ENCODE assay signal across 26 cellular contexts in the genomic region with DNA sequence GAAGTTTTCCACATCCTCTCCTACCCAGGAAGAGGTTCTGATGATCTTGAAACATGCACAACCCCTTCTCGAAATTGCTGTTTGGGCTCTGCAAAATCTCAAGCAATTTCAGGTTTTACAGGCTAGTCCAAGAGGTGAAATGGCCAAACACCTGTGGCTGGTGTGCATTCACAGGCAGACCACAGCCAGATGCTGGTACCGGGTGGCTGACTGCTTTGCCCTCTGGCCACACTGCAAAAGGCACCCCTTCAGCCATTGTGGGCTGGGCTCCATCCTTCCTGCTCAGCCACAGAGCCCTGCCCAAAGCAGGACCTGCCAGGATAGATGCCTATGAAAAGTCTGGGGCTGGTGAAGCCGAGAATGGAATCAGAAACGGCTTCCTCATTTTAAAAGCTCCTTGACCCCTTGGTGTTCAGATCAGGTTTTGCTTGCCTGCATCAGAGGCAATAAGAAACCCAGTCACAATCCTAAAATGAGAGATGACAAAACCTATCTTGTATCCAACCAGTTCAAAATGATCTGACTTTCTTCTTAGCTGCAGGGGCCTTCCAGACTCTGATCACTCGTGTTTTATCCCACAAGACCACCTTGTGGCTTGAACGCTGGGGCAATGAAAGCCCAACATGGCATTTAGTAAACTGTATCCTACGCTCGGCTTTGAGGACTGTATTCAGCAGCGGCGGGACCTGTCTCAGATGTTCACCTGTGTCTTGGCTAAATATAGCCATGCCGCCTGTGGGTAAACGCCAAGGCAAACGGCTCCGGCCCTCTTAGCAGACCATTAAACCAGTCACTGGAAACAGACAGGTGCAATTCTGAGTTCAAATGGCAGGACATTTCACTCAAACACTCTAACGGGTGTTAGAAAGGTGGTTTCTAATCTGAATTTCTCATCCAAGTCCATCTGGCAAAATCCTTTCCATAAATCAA. TPM values are rescaled to one million over a fixed set of nuclear protein-coding genes. Genes with fewer than 3 reads are reported as not detected.
A peak's percentile ranks its signal among the peaks of the same experiment; 100 is the strongest.
DNase-seq lines count a peak whose midpoint lies in the region; ATAC-seq, FAIRE-seq and TF ChIP-seq lines count a peak whose summit lies in the region.
"Had no signal": no experiment of that assay in that cellular context is flagged by ENCODE, and none has a peak within 500 bp of the region (broad histone marks: within the 10 kb centered on the region; RNA-seq: fewer than 3 reads in every experiment).

No MANE protein-coding gene starts in this region.

- peak overlapping the region; percentile 44 for H2AFZ ChIP-seq in MM.1S (ENCODE audit: low read length)

- H3K27me3 ChIP-seq in MM.1S (replicated peaks; ENCODE audit: insufficient read depth, low read length) (no peaks in the 10 kb centered on the region), adrenal gland (no peaks in the 10 kb centered on the region)

- H3K36me3 ChIP-seq in MM.1S (replicated peaks; ENCODE audit: insufficient read depth, low read length) (no peaks in the 10 kb centered on the region), adrenal gland (replicated peaks in 1 of 2) (no peaks in the 10 kb centered on the region), kidney (ENCODE audit: control insufficient read depth in 1 of 2, insufficient read depth in 2 of 2, low read length in 2 of 2) (no peaks in the 10 kb centered on the region)
- H3K36me3 ChIP-seq: neutrophil had no signal

- H3K9ac ChIP-seq in MM.1S (ENCODE audit: low read length) (no peak overlapping the region), kidney (ENCODE audit: low read length in 2 of 2) (no peak overlapping the region)

- H3K4me3 ChIP-seq in MM.1S (ENCODE audit: low read length) = 0 out of 2 replicates have a peak overlapping the region, but pooled peaks have one; percentile 19
- no peak overlapping the region for H3K4me3 ChIP-seq in adrenal gland
- no peak overlapping the region for H3K4me3 ChIP-seq in kidney (ENCODE audit: low read length in 2 of 2)
- H3K4me3 ChIP-seq: smooth muscle cell had no signal

- H3K9me2 ChIP-seq in MM.1S (replicated peaks; ENCODE audit: insufficient read depth, low read length) = no peaks in the 10 kb centered on the region

- H3K4me2 ChIP-seq in MM.1S (ENCODE audit: low read depth, low read length) = peak overlapping the region; percentile 43; the same call in 1 of the 2 replicates
- H3K4me2 ChIP-seq: smooth muscle cell had no signal

- WGBS in adrenal gland, 4 donors = 88 to 91% (median 90%) methylated on average over 10 to 15 of the region's 15 CpGs

- ATAC-seq in WTC11 (peak; percentile 32; the same call in 1 of the 2 replicates), HG03045 (IDR thresholded peaks at IDR 0.05; ENCODE audit: unreplicated experiment) (no peak), GM21825 (IDR thresholded peaks at IDR 0.05; ENCODE audit: unreplicated experiment) (no peak)
- ATAC-seq: activated T-cell treated with anti-CD3 and anti-CD28 coated beads, Interleukin-2, amount 50 U/mL, for 4 hours had no signal

- DNase-seq in DMS79 (lab: John Stamatoyannopoulos, UW) = peak; percentile 36
- peak; percentile 62 for DNase-seq in MM.1S
- peak; percentile 73 to 77 for DNase-seq in NCI-H526 (lab: John Stamatoyannopoulos, UW)
- DNase-seq in WTC11 (ENCODE audit: low spot score) = no peak
- DNase-seq in adrenal gland = no peak
- DNase-seq in kidney = no peak
- DNase-seq: activated CD8-positive, alpha-beta memory T cell treated with anti-CD3 and anti-CD28 coated beads for 24 hours; activated naive CD4-positive, alpha-beta T cell treated with anti-CD3 and anti-CD28 coated beads for 36 hours; activated T-cell treated with anti-CD3 and anti-CD28 coated beads, Interleukin-2, amount 50 U/mL, for 4 hours; amygdala; caudate nucleus; CD4-positive, CD25-positive, alpha-beta regulatory T cell; dermis blood vessel endothelial cell; glutamatergic neuron; IMR-90; mammary epithelial cell; OCI-M1; stimulated activated CD4-positive, alpha-beta T cell treated with anti-CD3 and anti-CD28 coated beads, Interleukin-2, amount 100 ng/mL, for 48 hours; stimulated activated naive CD4-positive, alpha-beta T cell; T-helper 1 cell had no signal

- no peaks in the 10 kb centered on the region for H4K20me1 ChIP-seq in MM.1S (ENCODE audit: insufficient read depth, low read length)

- CTCF ChIA-PET in WTC11 (lab: Charles Lee) = interaction anchor here (1.0 kb wide), 1 partner anchor 88 kb away, joined by 3 read pairs; no protein-coding TSS in a partner anchor

- peaks cover 16% of the 10 kb centered on the region; the same call in 1 of the 2 replicates for H3K4me1 ChIP-seq in MM.1S (ENCODE audit: low read length)
- no peaks in the 10 kb centered on the region for H3K4me1 ChIP-seq in adrenal gland (replicated peaks in 1 of 2)
- no peaks in the 10 kb centered on the region for H3K4me1 ChIP-seq in kidney (ENCODE audit: control insufficient read depth in 1 of 2, insufficient read depth in 1 of 2, low read depth in 1 of 2, low read length in 2 of 2)

- H3F3A ChIP-seq in MM.1S (ENCODE audit: insufficient read depth, low read length) = peaks cover 4% of the 10 kb centered on the region; the same call in 1 of the 2 replicates

- H3K4me1 Mint-ChIP-seq in WTC11 = peaks cover 22% of the 10 kb centered on the region
- H3K4me1 Mint-ChIP-seq: CD4-positive, CD25-positive, alpha-beta regulatory T cell had no signal

- peaks cover 14% of the 10 kb centered on the region for H3K36me3 Mint-ChIP-seq in WTC11
- H3K36me3 Mint-ChIP-seq: CD4-positive, CD25-positive, alpha-beta regulatory T cell had no signal

- peak overlapping the region; percentile 39; the same call in 1 of the 2 replicates for H3K27ac Mint-ChIP-seq in WTC11
- H3K27ac Mint-ChIP-seq: activated naive CD4-positive, alpha-beta T cell treated with anti-CD3 and anti-CD28 coated beads for 36 hours had no signal

- FAIRE-seq in kidney (lab: Jason Lieb, UNC) = no peak
- FAIRE-seq: GM12892, TTC549 had no signal

- intact Hi-C loops in adrenal gland (cut with DNase I) = no loop called here
- intact Hi-C loops in kidney (cut with DNase I) = no loop called here

- no peaks in the 10 kb centered on the region for H3K27me3 Mint-ChIP-seq in WTC11 (ENCODE audit: low read depth)

- POLR2A ChIA-PET in WTC11 (lab: Charles Lee) = interaction anchor here (1.1 kb wide), 1 partner anchor 7 kb away, joined by 3 read pairs; no protein-coding TSS in a partner anchor

- no peak for TF ChIP-seq POLR2A in adrenal gland (IDR thresholded peaks at IDR 0.05)

- no peaks in the 10 kb centered on the region for H3K79me2 ChIP-seq in MM.1S (ENCODE audit: low read length)

- no peak overlapping the region for H3K4me3 Mint-ChIP-seq in WTC11
- H3K4me3 Mint-ChIP-seq: activated naive CD4-positive, alpha-beta T cell treated with anti-CD3 and anti-CD28 coated beads for 36 hours; activated T-cell treated with anti-CD3 and anti-CD28 coated beads, Interleukin-2, amount 50 U/mL, for 4 hours; CD4-positive, CD25-positive, alpha-beta regulatory T cell had no signal

- H3K27ac ChIP-seq in MM.1S (ENCODE audit: low read length) (peak overlapping the region; percentile 60; the same call in 1 of the 2 replicates), adrenal gland (no peak overlapping the region), kidney (ENCODE audit: low read depth in 2 of 2, low read length in 2 of 2) (no peak overlapping the region)
- H3K27ac ChIP-seq: neutrophil had no signal

- H3K9me3 ChIP-seq in MM.1S (replicated peaks; ENCODE audit: insufficient read depth, low read length) (no peaks in the 10 kb centered on the region), adrenal gland (replicated peaks in 1 of 3) (no peaks in the 10 kb centered on the region), kidney (ENCODE audit: control insufficient read depth in 1 of 2, low read length in 2 of 2) (no peaks in the 10 kb centered on the region)
- H3K9me3 ChIP-seq: neutrophil had no signal

- H3K9me3 Mint-ChIP-seq in WTC11 = peaks cover 3% of the 10 kb centered on the region

- TF ChIP-seq CTCF in MM.1S (IDR thresholded peaks at IDR 0.05; ENCODE audit: low read length) (no peak), WTC11 (IDR thresholded peaks at IDR 0.05) (no peak), adrenal gland (IDR thresholded peaks at IDR 0.05) (no peak), kidney (IDR thresholded peaks at IDR 0.05; ENCODE audit: borderline replicate concordance, extremely low read depth, insufficient read depth) (no peak)

TF ChIP-seq in WTC11, 78 proteins besides CTCF, POLR2A, EP300 and RAD21:
- TF ChIP-seq TCF7 (CRISPR knock-in tag; IDR thresholded peaks at IDR 0.05; ENCODE audit: low read depth) (no peak), OVOL2 (CRISPR knock-in tag; IDR thresholded peaks at IDR 0.05; ENCODE audit: borderline replicate concordance) (no peak), GRHL2 (CRISPR knock-in tag; IDR thresholded peaks at IDR 0.05; ENCODE audit: insufficient replicate concordance, severe bottlenecking) (no peak), CBFB (CRISPR knock-in tag; IDR thresholded peaks at IDR 0.05; ENCODE audit: low read depth) (no peak), ZNF232 (CRISPR knock-in tag; IDR thresholded peaks at IDR 0.05) (no peak), SP1 (CRISPR knock-in tag; conservative IDR thresholded peaks at IDR 0.05) (no peak), NR3C1 (CRISPR knock-in tag; conservative IDR thresholded peaks at IDR 0.05; ENCODE audit: low read depth) (no peak)

RNA-seq across cellular contexts. Expression of a gene that starts 49.6 kb away (rescaled TPM):
- 20.0 to 21.8 TPM (median 21.7 TPM) in 3 replicates for total RNA-seq in WTC11 (2021)
- 10 to 100 TPM; 13.4 to 26.7 (median 18.7) TPM for total RNA-seq in adrenal gland
- polyA plus RNA-seq in adrenal gland = 10 to 100 TPM in 1 of 3 donors, 1 to 10 TPM in 2; 7.4 to 37.2 (median 9.2) TPM
- 6.5 TPM for total RNA-seq in kidney
- 7.7 TPM for polyA plus RNA-seq in kidney (ENCODE audit: insufficient read depth, low read depth, low replicate concordance)
- total RNA-seq: CD4-positive, CD25-positive, alpha-beta regulatory T cell had no signal
- polyA plus RNA-seq: CD4-positive, CD25-positive, alpha-beta regulatory T cell had no signal

Comparison
In these comparisons a context has a peak if more than half of its experiments do, and no peak if none do; other contexts are left out.
1. DNase-seq: peak in DMS79 (single experiment), MM.1S (single experiment) and NCI-H526 (2 of 2); none in WTC11 (single experiment), adrenal gland (0 of 7) and kidney (single experiment).